Comparison of ENCODE assay signal across 1 cellular context in the genomic region with DNA sequence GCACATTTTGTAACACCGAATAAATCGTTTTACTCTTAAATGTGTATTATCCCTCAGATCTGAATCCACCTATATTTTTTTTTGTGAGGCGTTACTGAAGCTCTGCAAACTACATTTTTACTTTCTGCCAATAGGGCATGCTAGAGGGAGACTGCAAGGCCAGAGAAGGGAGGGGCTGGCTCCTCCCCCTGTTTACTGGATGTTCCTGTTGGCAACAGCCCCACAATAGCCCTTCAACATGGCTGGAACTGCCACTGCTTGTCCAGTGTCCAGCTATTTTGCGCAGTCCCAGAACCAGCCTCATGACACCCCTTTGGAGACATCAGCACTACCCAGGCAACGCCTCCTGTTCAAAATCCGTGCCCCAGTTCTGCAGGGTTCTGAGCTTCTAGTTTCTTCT.
TF ChIP-seq lines count a peak whose summit lies in the region.

No MANE protein-coding gene starts in this region.

TF ChIP-seq in WTC11, 78 proteins besides CTCF, POLR2A, EP300 and RAD21 (continued from another document):
- TF ChIP-seq, protein P1, sequence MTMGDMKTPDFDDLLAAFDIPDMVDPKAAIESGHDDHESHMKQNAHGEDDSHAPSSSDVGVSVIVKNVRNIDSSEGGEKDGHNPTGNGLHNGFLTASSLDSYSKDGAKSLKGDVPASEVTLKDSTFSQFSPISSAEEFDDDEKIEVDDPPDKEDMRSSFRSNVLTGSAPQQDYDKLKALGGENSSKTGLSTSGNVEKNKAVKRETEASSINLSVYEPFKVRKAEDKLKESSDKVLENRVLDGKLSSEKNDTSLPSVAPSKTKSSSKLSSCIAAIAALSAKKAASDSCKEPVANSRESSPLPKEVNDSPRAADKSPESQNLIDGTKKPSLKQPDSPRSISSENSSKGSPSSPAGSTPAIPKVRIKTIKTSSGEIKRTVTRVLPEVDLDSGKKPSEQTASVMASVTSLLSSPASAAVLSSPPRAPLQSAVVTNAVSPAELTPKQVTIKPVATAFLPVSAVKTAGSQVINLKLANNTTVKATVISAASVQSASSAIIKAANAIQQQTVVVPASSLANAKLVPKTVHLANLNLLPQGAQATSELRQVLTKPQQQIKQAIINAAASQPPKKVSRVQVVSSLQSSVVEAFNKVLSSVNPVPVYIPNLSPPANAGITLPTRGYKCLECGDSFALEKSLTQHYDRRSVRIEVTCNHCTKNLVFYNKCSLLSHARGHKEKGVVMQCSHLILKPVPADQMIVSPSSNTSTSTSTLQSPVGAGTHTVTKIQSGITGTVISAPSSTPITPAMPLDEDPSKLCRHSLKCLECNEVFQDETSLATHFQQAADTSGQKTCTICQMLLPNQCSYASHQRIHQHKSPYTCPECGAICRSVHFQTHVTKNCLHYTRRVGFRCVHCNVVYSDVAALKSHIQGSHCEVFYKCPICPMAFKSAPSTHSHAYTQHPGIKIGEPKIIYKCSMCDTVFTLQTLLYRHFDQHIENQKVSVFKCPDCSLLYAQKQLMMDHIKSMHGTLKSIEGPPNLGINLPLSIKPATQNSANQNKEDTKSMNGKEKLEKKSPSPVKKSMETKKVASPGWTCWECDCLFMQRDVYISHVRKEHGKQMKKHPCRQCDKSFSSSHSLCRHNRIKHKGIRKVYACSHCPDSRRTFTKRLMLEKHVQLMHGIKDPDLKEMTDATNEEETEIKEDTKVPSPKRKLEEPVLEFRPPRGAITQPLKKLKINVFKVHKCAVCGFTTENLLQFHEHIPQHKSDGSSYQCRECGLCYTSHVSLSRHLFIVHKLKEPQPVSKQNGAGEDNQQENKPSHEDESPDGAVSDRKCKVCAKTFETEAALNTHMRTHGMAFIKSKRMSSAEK (CRISPR knock-in tag; IDR thresholded peaks at IDR 0.05; ENCODE audit: borderline replicate concordance): no peak
- TF ChIP-seq, protein P2, sequence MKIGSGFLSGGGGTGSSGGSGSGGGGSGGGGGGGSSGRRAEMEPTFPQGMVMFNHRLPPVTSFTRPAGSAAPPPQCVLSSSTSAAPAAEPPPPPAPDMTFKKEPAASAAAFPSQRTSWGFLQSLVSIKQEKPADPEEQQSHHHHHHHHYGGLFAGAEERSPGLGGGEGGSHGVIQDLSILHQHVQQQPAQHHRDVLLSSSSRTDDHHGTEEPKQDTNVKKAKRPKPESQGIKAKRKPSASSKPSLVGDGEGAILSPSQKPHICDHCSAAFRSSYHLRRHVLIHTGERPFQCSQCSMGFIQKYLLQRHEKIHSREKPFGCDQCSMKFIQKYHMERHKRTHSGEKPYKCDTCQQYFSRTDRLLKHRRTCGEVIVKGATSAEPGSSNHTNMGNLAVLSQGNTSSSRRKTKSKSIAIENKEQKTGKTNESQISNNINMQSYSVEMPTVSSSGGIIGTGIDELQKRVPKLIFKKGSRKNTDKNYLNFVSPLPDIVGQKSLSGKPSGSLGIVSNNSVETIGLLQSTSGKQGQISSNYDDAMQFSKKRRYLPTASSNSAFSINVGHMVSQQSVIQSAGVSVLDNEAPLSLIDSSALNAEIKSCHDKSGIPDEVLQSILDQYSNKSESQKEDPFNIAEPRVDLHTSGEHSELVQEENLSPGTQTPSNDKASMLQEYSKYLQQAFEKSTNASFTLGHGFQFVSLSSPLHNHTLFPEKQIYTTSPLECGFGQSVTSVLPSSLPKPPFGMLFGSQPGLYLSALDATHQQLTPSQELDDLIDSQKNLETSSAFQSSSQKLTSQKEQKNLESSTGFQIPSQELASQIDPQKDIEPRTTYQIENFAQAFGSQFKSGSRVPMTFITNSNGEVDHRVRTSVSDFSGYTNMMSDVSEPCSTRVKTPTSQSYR (CRISPR knock-in tag; IDR thresholded peaks at IDR 0.05): no peak
- TF ChIP-seq, protein P3, sequence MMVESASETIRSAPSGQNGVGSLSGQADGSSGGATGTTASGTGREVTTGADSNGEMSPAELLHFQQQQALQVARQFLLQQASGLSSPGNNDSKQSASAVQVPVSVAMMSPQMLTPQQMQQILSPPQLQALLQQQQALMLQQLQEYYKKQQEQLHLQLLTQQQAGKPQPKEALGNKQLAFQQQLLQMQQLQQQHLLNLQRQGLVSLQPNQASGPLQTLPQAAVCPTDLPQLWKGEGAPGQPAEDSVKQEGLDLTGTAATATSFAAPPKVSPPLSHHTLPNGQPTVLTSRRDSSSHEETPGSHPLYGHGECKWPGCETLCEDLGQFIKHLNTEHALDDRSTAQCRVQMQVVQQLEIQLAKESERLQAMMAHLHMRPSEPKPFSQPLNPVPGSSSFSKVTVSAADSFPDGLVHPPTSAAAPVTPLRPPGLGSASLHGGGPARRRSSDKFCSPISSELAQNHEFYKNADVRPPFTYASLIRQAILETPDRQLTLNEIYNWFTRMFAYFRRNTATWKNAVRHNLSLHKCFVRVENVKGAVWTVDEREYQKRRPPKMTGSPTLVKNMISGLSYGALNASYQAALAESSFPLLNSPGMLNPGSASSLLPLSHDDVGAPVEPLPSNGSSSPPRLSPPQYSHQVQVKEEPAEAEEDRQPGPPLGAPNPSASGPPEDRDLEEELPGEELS (CRISPR knock-in tag; IDR thresholded peaks at IDR 0.05): no peak
- TF ChIP-seq SMAD4 (CRISPR knock-in tag; IDR thresholded peaks at IDR 0.05): no peak
- TF ChIP-seq ZNF121 (CRISPR knock-in tag; IDR thresholded peaks at IDR 0.05): no peak
